In genomic region chr9:137390553-137391410, GRCh38 we compare ENCODE assay signal across 1 cellular context.
A peak's percentile ranks its signal among the peaks of the same experiment; 100 is the strongest.
TF ChIP-seq lines count a peak whose summit lies in the region.

No MANE protein-coding gene starts in this region.

TF ChIP-seq in HepG2, 621 proteins besides CTCF, POLR2A, EP300 and RAD21 (continued from another document):
- TF ChIP-seq NR2F1 (CRISPR knock-in tag; IDR thresholded peaks at IDR 0.05) (0 out of 4 replicates have a peak, but pooled peaks of 1 of the 2 experiments have one; percentile 19), RFX1 (IDR thresholded peaks at IDR 0.05) (no peak), ZNF687 (CRISPR knock-in tag; IDR thresholded peaks at IDR 0.05) (peak; percentile 31), UBTF (CRISPR knock-in tag; IDR thresholded peaks at IDR 0.05) (no peak), AGO2 (optimal IDR thresholded peaks at IDR 0.05; ENCODE audit: low read depth, low read length) (peak; percentile 50)
